In the genomic region with DNA sequence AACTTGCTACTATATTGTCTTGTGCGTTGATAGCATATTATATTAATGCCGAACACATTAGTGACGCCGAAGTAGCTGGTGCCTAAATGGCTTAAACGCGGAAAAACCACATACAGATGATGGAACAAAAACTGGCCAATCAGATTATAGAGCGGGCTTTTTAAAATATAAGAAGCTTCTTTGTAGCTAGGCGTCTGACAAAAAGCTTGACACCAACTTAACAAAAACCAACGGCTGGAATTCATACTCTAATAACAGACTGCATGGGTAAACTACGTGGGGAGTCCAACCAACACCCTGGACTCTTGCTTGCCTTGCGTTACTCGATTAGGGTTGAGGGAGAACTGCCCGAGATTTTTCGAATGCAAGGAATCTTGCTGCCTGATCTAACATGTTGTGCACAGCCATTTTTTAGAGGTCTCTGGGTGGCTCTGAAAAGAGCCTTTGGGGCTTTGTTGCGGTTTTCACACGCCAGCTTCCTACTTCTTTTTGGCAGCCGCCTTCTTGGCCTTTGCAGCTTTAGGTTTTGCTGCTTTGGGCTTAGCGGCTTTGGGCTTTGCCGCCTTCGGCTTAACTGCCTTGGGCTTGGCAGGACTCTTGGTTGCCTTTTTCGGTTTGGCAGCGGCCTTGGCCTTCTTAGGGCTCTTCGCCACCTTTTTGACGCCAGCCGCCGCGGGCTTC, we compare ENCODE assay signal across 9 cellular contexts. TPM values are rescaled to one million over a fixed set of nuclear protein-coding genes. Genes with fewer than 3 reads are reported as not detected.
A peak's percentile ranks its signal among the peaks of the same experiment; 100 is the strongest.
DNase-seq lines count a peak whose midpoint lies in the region; ATAC-seq, FAIRE-seq and TF ChIP-seq lines count a peak whose summit lies in the region.
"Had no signal": no experiment of that assay in that cellular context is flagged by ENCODE, and none has a peak within 500 bp of the region (broad histone marks: within the 10 kb centered on the region; RNA-seq: fewer than 3 reads in every experiment).

No MANE protein-coding gene starts in this region.

- no peak; the same call in 1 of the 2 replicates for TF ChIP-seq POLR2A in GM12878 (IDR thresholded peaks at IDR 0.05; ENCODE audit: low read depth, low read length)

- SMC1A ChIA-PET in GM12878 (lab: Charles Lee; ENCODE audit: uncharacterized antibody, unreplicated experiment), result interaction anchor here (0.6 to 3.5 kb wide), 8 partner anchors 22 to 42 kb away, joined by 3 to 26 read pairs (median 6); a partner anchor contains a TSS

- in situ Hi-C loops in GM12878 (cut with MboI), result no loop called here

- H3K27me3 ChIP-seq in HUES6 (ENCODE audit: control insufficient read depth, insufficient read depth, low read length), result no peaks in the 10 kb centered on the region
- no peaks in the 10 kb centered on the region for H3K27me3 ChIP-seq in RWPE2 (ENCODE audit: insufficient read depth, poor library complexity, severe bottlenecking)
- no peaks in the 10 kb centered on the region for H3K27me3 ChIP-seq in GM12878 (replicated peaks in 1 of 2; ENCODE audit: control insufficient read depth in 2 of 2, insufficient read depth in 2 of 2, low read length in 1 of 2)

- peak overlapping the region; percentile 99 for H3K27ac ChIP-seq in HUES6 (ENCODE audit: low read depth, low read length)
- peak overlapping the region; percentile 92 for H3K27ac ChIP-seq in RWPE2 (ENCODE audit: poor library complexity, severe bottlenecking)
- H3K27ac ChIP-seq in GM12878 (ENCODE audit: control insufficient read depth, insufficient read depth), result peak overlapping the region; percentile 95

- FAIRE-seq in GM12878 (lab: Jason Lieb, UNC), result peak; percentile 66

- no peak for TF ChIP-seq EP300 in GM12878 (IDR thresholded peaks at IDR 0.05; ENCODE audit: borderline replicate concordance in 1 of 2, control insufficient read depth in 1 of 2, low read depth in 2 of 2, low read length in 2 of 2)

- WGBS in GM12878 (ENCODE audit: insufficient coverage, insufficient replicate concordance, low lambda C conversion rate, missing lambda C conversion rate), result 1% methylated on average over 27 of the region's 27 CpGs

- CTCF ChIA-PET in GM12878 (lab: Yijun Ruan, JAX), result interaction anchor here (1.5 to 2.8 kb wide), 3 partner anchors 23 to 30 kb away, joined by 4 to 12 read pairs (median 8); a partner anchor contains a TSS

- POLR2A ChIA-PET in GM12878 (lab: Charles Lee), result interaction anchor here (0.5 to 6.5 kb wide), 7 partner anchors 24 to 1742 kb away, joined by 3 to 71 read pairs (median 5); a partner anchor contains a TSS

- no peak for TF ChIP-seq CTCF in RWPE2 (IDR thresholded peaks at IDR 0.05; ENCODE audit: poor library complexity, severe bottlenecking)
- TF ChIP-seq CTCF in GM12878 (IDR thresholded peaks at IDR 0.05 in 2 of 3, conservative IDR thresholded peaks at IDR 0.05 in 1 of 3; ENCODE audit: control insufficient read depth in 2 of 3, extremely low read depth in 1 of 3, insufficient read depth in 1 of 3, low read depth in 3 of 3, low read length in 3 of 3), result no peak

- DNase-seq in NCI-H187 (lab: John Stamatoyannopoulos, UW) (peak; percentile 36 to 76), NCI-H187 treated with DMSO at 0.1 percent for 48 hours (lab: John Stamatoyannopoulos, UW) (no peak), RWPE2 (ENCODE audit: low spot score) (no peak), GM12878 (ENCODE audit: low read depth, low spot score) (peak; percentile 74), T1000 (lab: John Stamatoyannopoulos, UW) (no peak)
- DNase-seq in stimulated activated CD4-positive, alpha-beta T cell treated with anti-CD3 and anti-CD28 coated beads, Interleukin-12 subunit alpha, Interleukin-12 subunit beta, amount 100 ng/mL, for 48 hours (ENCODE audit: low read depth in 2 of 3, low spot score in 1 of 3), result peak; percentile 55 to 72 (median 69)

- no peaks in the 10 kb centered on the region for H3K9me3 ChIP-seq in HUES6 (ENCODE audit: control insufficient read depth, insufficient read depth, low read depth, low read length)
- H3K9me3 ChIP-seq in RWPE2 (ENCODE audit: severe bottlenecking), result no peaks in the 10 kb centered on the region
- H3K9me3 ChIP-seq in GM12878 (replicated peaks; ENCODE audit: control insufficient read depth, insufficient read depth, low read length), result no peaks in the 10 kb centered on the region
- H3K9me3 ChIP-seq in iPS-18c (ENCODE audit: control insufficient read depth, insufficient read depth, low read length), result no peaks in the 10 kb centered on the region

- H3K79me2 ChIP-seq in GM12878 (ENCODE audit: control insufficient read depth, insufficient read depth, low read length), result no peaks in the 10 kb centered on the region; the same call in none of the 2 replicates

- H2AFZ ChIP-seq in GM12878 (ENCODE audit: control insufficient read depth, low read depth, low read length), result peak overlapping the region; percentile 43; the same call in 1 of the 2 replicates

- H3K4me1 ChIP-seq in HUES6 (ENCODE audit: control insufficient read depth, insufficient read depth, low read length) (peaks cover 25% of the 10 kb centered on the region), RWPE2 (ENCODE audit: insufficient read depth, poor library complexity, severe bottlenecking) (peaks cover 5% of the 10 kb centered on the region), GM12878 (ENCODE audit: control insufficient read depth, insufficient read depth, low read length) (peaks cover 33% of the 10 kb centered on the region)

- no peaks in the 10 kb centered on the region for H4K20me1 ChIP-seq in GM12878 (ENCODE audit: control insufficient read depth, insufficient read depth)

- H3K36me3 ChIP-seq in HUES6 (ENCODE audit: control insufficient read depth, insufficient read depth, low read length) (no peaks in the 10 kb centered on the region), RWPE2 (ENCODE audit: low read depth) (no peaks in the 10 kb centered on the region), GM12878 (ENCODE audit: control insufficient read depth in 2 of 2, insufficient read depth in 2 of 2, low read length in 1 of 2) (no peaks in the 10 kb centered on the region)

- RAD21 ChIA-PET in GM12878 (lab: Charles Lee; ENCODE audit: unreplicated experiment), result interaction anchor here (1.1 to 4.1 kb wide), 6 partner anchors 24 to 44 kb away, joined by 3 to 30 read pairs (median 5); a partner anchor contains a TSS

- intact Hi-C loops in GM12878 (cut with micrococcal nuclease; ENCODE audit: unreplicated experiment), result no loop called here

- no TSS peak for BruUV-seq in GM12878 (replicated peaks; lab: Mats Ljungman, UMichigan)

- H3K9ac ChIP-seq in HUES6 (ENCODE audit: low read length) (peak overlapping the region; percentile 96), GM12878 (ENCODE audit: control insufficient read depth, insufficient read depth, low read length) (peak overlapping the region; percentile 84)

- ATAC-seq in RWPE2 (ENCODE audit: low read depth), result peak; percentile 46
- ATAC-seq in GM12878, result peak; percentile 37

- H3K4me3 ChIP-seq in HUES6 (ENCODE audit: low read depth, low read length), result peak overlapping the region; percentile 74
- H3K4me3 ChIP-seq in RWPE2 (ENCODE audit: severe bottlenecking), result peak overlapping the region; percentile 47
- peak overlapping the region; percentile 67 for H3K4me3 ChIP-seq in GM12878
- peak overlapping the region; percentile 78 for H3K4me3 ChIP-seq in iPS-18c (ENCODE audit: insufficient read depth, low read depth, low read length)
- H3K4me3 ChIP-seq: lung had no signal

- peak overlapping the region; percentile 96 for H3K4me2 ChIP-seq in GM12878 (ENCODE audit: control insufficient read depth, insufficient read depth)

- no peak for TF ChIP-seq RAD21 in GM12878 (IDR thresholded peaks at IDR 0.05; ENCODE audit: insufficient read depth, low read depth, low read length)

TF ChIP-seq in GM12878, 131 proteins besides CTCF, POLR2A, EP300 and RAD21 (continues in another document):
- TF ChIP-seq TCF7 (IDR thresholded peaks at IDR 0.05; ENCODE audit: borderline replicate concordance) (peak; percentile 14; the same call in 1 of the 2 replicates), MTA3 (IDR thresholded peaks at IDR 0.05; ENCODE audit: borderline replicate concordance, low read length) (peak; percentile 98), KAT2A (conservative IDR thresholded peaks at IDR 0.05; ENCODE audit: control insufficient read depth, low read depth, low read length) (peak; percentile 84), SP1 (IDR thresholded peaks at IDR 0.05; ENCODE audit: low read depth, low read length) (peak; percentile 41), SMAD5 (IDR thresholded peaks at IDR 0.05; ENCODE audit: low read depth) (peak; percentile 63; the same call in 1 of the 2 replicates)
- TF ChIP-seq, protein P1, sequence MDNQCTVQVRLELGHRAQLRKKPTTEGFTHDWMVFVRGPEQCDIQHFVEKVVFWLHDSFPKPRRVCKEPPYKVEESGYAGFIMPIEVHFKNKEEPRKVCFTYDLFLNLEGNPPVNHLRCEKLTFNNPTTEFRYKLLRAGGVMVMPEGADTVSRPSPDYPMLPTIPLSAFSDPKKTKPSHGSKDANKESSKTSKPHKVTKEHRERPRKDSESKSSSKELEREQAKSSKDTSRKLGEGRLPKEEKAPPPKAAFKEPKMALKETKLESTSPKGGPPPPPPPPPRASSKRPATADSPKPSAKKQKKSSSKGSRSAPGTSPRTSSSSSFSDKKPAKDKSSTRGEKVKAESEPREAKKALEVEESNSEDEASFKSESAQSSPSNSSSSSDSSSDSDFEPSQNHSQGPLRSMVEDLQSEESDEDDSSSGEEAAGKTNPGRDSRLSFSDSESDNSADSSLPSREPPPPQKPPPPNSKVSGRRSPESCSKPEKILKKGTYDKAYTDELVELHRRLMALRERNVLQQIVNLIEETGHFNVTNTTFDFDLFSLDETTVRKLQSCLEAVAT (IDR thresholded peaks at IDR 0.05), result 0 out of 2 replicates have a peak, but pooled peaks have one; percentile 93

RNA-seq across cellular contexts. Expression of a gene that starts 45.7 kb away (rescaled TPM):
- total RNA-seq in GM12878 (2013; cell fraction: nucleolus; rRNA removed), result not detected in 2 replicates
- total RNA-seq in GM12878 (2014; rRNA removed) (not detected in 2 replicates), GM12878 (2014; rRNA removed; fragmentation: Illumina TruSeq; extraction: Trizol) (not detected in 2 replicates), GM12878 (2021) (not detected in 2 replicates)
- not detected for polyA plus RNA-seq in GM12878 (2011; ENCODE audit: low read depth)
- polyA plus RNA-seq in GM12878 (2011; rRNA removed) (not detected in 2 replicates), GM12878 (2014; fragmentation: Illumina TruSeq; extraction: Trizol) (not detected in 2 replicates), GM12878 (2014; fragmentation: Nextera tagmentation; extraction: Ambion mirVana) (not detected), GM12878 (2014; rRNA removed) (not detected in 2 replicates), GM12878 (2016; fragmentation: Nextera tagmentation; extraction: Ambion mirVana) (not detected)
- polyA plus RNA-seq in GM12878 (2011; cell fraction: cytosol; rRNA removed), result not detected in 2 replicates
- not detected in 2 replicates for polyA plus RNA-seq in GM12878 (2011; cell fraction: nucleus; rRNA removed)
- not detected in 2 replicates for polyA plus RNA-seq in GM12878 (2012)
- not detected in 2 replicates for polyA minus RNA-seq in GM12878 (2011; rRNA and poly(A)+ RNA removed)
- not detected in 2 replicates for polyA minus RNA-seq in GM12878 (2011; cell fraction: cytosol; rRNA and poly(A)+ RNA removed)
- not detected in 2 replicates for polyA minus RNA-seq in GM12878 (2011; cell fraction: nucleus; rRNA and poly(A)+ RNA removed)
- total RNA-seq: lung had no signal
- polyA plus RNA-seq: lung had no signal

Comparison
In these comparisons a context has a peak if more than half of its experiments do, and no peak if none do; other contexts are left out.
1. DNase-seq: peak in NCI-H187 (2 of 2), GM12878 (single experiment) and stimulated activated CD4-positive, alpha-beta T cell treated with anti-CD3 and anti-CD28 coated beads, Interleukin-12 subunit alpha, Interleukin-12 subunit beta, amount 100 ng/mL, for 48 hours (3 of 3); none in NCI-H187 treated with DMSO at 0.1 percent for 48 hours (single experiment), RWPE2 (single experiment) and T1000 (single experiment).
2. Peak in every context shown above with its lines, with median percentiles within 50 percentile points of each other: H3K27ac ChIP-seq and H3K4me3 ChIP-seq.